7 cellular contexts compared by ENCODE assay signal in the genomic region with DNA sequence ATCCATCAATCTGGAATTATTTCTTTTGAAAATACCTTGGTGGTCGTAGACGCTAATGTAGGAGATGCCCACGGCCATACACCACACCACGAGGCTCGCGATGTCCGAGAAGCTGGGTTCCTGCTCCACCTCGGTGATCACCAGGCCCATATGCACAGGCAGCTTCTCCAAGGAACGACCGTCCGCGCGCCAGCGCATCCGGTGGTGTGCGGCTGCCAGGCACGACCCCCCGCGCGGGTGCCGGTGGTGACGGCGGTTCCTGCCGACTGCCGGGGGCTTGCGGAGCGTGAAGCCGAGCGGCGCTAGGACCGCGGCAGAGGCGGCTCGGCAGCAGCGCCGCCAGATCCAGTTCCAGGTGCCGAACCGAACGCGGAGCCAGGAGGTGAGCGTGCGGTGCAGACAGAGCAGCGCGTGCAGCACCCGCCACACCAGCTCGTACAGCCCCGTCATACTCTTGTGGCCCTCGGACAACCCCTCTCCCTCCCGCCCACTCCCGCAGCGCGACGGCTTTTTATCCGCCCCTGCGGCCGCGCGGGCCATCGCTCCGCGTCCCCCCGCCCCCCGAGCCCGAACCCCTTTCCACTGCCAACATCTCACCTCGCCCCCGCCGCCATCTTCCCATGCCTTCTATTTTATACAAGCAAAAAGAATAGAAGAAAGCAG. TPM values are rescaled to one million over a fixed set of nuclear protein-coding genes. Genes with fewer than 3 reads are reported as not detected.
A peak's percentile ranks its signal among the peaks of the same experiment; 100 is the strongest.
DNase-seq lines count a peak whose midpoint lies in the region; ATAC-seq and TF ChIP-seq lines count a peak whose summit lies in the region.
"Not testable (repeated sequence)": the region's sequence is repeated elsewhere in the genome, so short reads cannot be mapped to it uniquely, and the experiment has no call there.

No MANE protein-coding gene starts in this region.

- H3K27me3 Mint-ChIP-seq in activated T-cell treated with anti-CD3 and anti-CD28 coated beads, Interleukin-2, amount 50 U/mL, for 4 hours (ENCODE audit: low read depth): not testable (repeated sequence)
- peaks cover 4 to 13% (median 10%) of the 10 kb centered on the region in 3 donors for H3K27me3 Mint-ChIP-seq in immature natural killer cell (ENCODE audit: low read depth in 3 of 3)

- H3K27ac Mint-ChIP-seq in immature natural killer cell: peak overlapping the region; percentile 41 to 90 (median 57)

- H3K9me3 Mint-ChIP-seq in activated T-cell treated with anti-CD3 and anti-CD28 coated beads, Interleukin-2, amount 50 U/mL, for 4 hours; immature natural killer cell: not testable (repeated sequence)

- ATAC-seq in GM18861 (IDR thresholded peaks at IDR 0.05; ENCODE audit: unreplicated experiment): peak; percentile 56
- peak; percentile 56 for ATAC-seq in HG02981 (IDR thresholded peaks at IDR 0.05; ENCODE audit: unreplicated experiment)
- ATAC-seq in activated T-cell treated with anti-CD3 and anti-CD28 coated beads, Interleukin-2, amount 50 U/mL, for 4 hours: peak; percentile 81 to 88
- peak; percentile 78 to 89 (median 80) for ATAC-seq in psoas muscle

- WGBS in ectodermal cell, 2 experiments: 0% methylated on average over 35 to 46 of the region's 67 CpGs
- WGBS in psoas muscle, 3 donors: 0 to 33% (median 1%) methylated on average over 6 to 33 of the region's 67 CpGs

- not testable (repeated sequence) for H3K4me1 ChIP-seq in ectodermal cell (ENCODE audit: control insufficient read depth, insufficient read depth, low read length); psoas muscle

- not testable (repeated sequence) for H3K27ac ChIP-seq in ectodermal cell (ENCODE audit: insufficient read depth, low read depth, low read length, poor library complexity, severe bottlenecking); psoas muscle

- not testable (repeated sequence) for H3K9me3 ChIP-seq in ectodermal cell (ENCODE audit: control insufficient read depth, low read length); psoas muscle

- not testable (repeated sequence) for H3K36me3 Mint-ChIP-seq in activated T-cell treated with anti-CD3 and anti-CD28 coated beads, Interleukin-2, amount 50 U/mL, for 4 hours (ENCODE audit: insufficient read depth); immature natural killer cell

- not testable (repeated sequence) for H3K36me3 ChIP-seq in ectodermal cell (ENCODE audit: control insufficient read depth, insufficient read depth, low read length); psoas muscle (ENCODE audit: insufficient read depth in 1 of 2, low read depth in 1 of 2)

- peak overlapping the region; percentile 36 for H3K4me3 ChIP-seq in ectodermal cell (ENCODE audit: insufficient read depth, low read depth, low read length)
- H3K4me3 ChIP-seq in psoas muscle: peak overlapping the region; percentile 61

- not testable (repeated sequence) for TF ChIP-seq CTCF in psoas muscle (IDR thresholded peaks at IDR 0.05)

- peak overlapping the region; percentile 82 for H3K4me3 Mint-ChIP-seq in activated T-cell treated with anti-CD3 and anti-CD28 coated beads, Interleukin-2, amount 50 U/mL, for 4 hours
- H3K4me3 Mint-ChIP-seq in immature natural killer cell: peak overlapping the region; percentile 84 to 92 (median 86)

- peaks cover 10% of the 10 kb centered on the region for H3K4me1 Mint-ChIP-seq in activated T-cell treated with anti-CD3 and anti-CD28 coated beads, Interleukin-2, amount 50 U/mL, for 4 hours (ENCODE audit: low read depth)
- H3K4me1 Mint-ChIP-seq in immature natural killer cell: peaks cover 13 to 25% of the 10 kb centered on the region in 2 donors

- intact Hi-C loops in psoas muscle (cut with DNase I): not testable (repeated sequence)

- not testable (repeated sequence) for H3K27me3 ChIP-seq in ectodermal cell (ENCODE audit: control insufficient read depth, insufficient read depth, low read length, poor library complexity, severe bottlenecking); psoas muscle (ENCODE audit: insufficient read depth in 3 of 3, low read length in 2 of 3)

- peak; percentile 9 for DNase-seq in NCI-H82 (lab: John Stamatoyannopoulos, UW)
- peak; percentile 5 for DNase-seq in activated T-cell treated with anti-CD3 and anti-CD28 coated beads, Interleukin-2, amount 50 U/mL, for 4 hours
- DNase-seq in immature natural killer cell: peak; percentile 17 to 20 (median 18)
- not testable (repeated sequence) for DNase-seq in psoas muscle

RNA-seq across cellular contexts. Expression of a gene that starts 30.1 kb away (rescaled TPM):
- total RNA-seq in activated T-cell treated with anti-CD3 and anti-CD28 coated beads, Interleukin-2, amount 50 U/mL, for 4 hours: 10 to 100 TPM; 10.0 to 13.2 (median 12.5) TPM
- polyA plus RNA-seq in ectodermal cell (2013, experiment 1 of 4): 6.0 TPM
- polyA plus RNA-seq in ectodermal cell (2013, experiment 2 of 4): 5.0 TPM
- polyA plus RNA-seq in ectodermal cell (2013, experiment 3 of 4): 4.0 TPM
- 3.8 TPM for polyA plus RNA-seq in ectodermal cell (2013, experiment 4 of 4)
- polyA plus RNA-seq in immature natural killer cell (1 to 10 TPM in 2 of 3 donors, under 1 TPM in 1; 0.08 to 5.4 (median 2.5) TPM), psoas muscle (10 to 100 TPM in 1 of 3 donors, 1 to 10 TPM in 2; 5.3 to 10.9 (median 8.5) TPM)
- 10 to 100 TPM in 3 of 4 donors, 1 to 10 TPM in 1; 9.5 to 17.7 (median 13.4) TPM for total RNA-seq in psoas muscle

RNA-seq across cellular contexts. Expression of a gene that starts 47.8 kb away (rescaled TPM):
- total RNA-seq in activated T-cell treated with anti-CD3 and anti-CD28 coated beads, Interleukin-2, amount 50 U/mL, for 4 hours: 100 to 1,000 TPM in 1 of 3 donors, 10 to 100 TPM in 2; 93.0 to 103 (median 97.3) TPM
- polyA plus RNA-seq in ectodermal cell (2013, experiment 1 of 4): 51.4 TPM
- 51.6 TPM for polyA plus RNA-seq in ectodermal cell (2013, experiment 2 of 4)
- polyA plus RNA-seq in ectodermal cell (2013, experiment 3 of 4): 42.9 TPM
- 41.3 TPM for polyA plus RNA-seq in ectodermal cell (2013, experiment 4 of 4)
- polyA plus RNA-seq in immature natural killer cell (100 to 1,000 TPM in 1 of 3 donors, 10 to 100 TPM in 2; 53.5 to 122 (median 68.5) TPM), psoas muscle (10 to 100 TPM; 54.3 to 63.9 (median 61.6) TPM)
- 100 to 1,000 TPM; 101 to 118 (median 108) TPM for total RNA-seq in psoas muscle
